Comparison of ENCODE assay signal across 19 cellular contexts in genomic region chr21:33824156-33824941, GRCh38.
DNase-seq lines count a peak whose midpoint lies in the region; ATAC-seq and TF ChIP-seq lines count a peak whose summit lies in the region.
"Had no signal": no experiment of that assay in that cellular context is flagged by ENCODE, and none has a peak within 500 bp of the region (broad histone marks: within the 10 kb centered on the region; RNA-seq: fewer than 3 reads in every experiment).

No MANE protein-coding gene starts in this region.

- no peaks in the 10 kb centered on the region for H3K27me3 Mint-ChIP-seq in osteocyte (ENCODE audit: unreplicated experiment)
- H3K27me3 Mint-ChIP-seq: naive B cell; stimulated activated naive B cell treated with anti-CD40 and anti-IgM and Interleukin-4, amounts not matched to agents 10 μg/mL and 1 μg/mL and 100 μg/mL, for 72 hours had no signal

- H3K9me3 ChIP-seq in upper lobe of right lung: no peaks in the 10 kb centered on the region
- H3K9me3 ChIP-seq: heart right ventricle, Peyer's patch had no signal

- ATAC-seq in left ventricle myocardium superior (peak; percentile 48), upper lobe of right lung (peak; percentile 55), GM21390 (IDR thresholded peaks at IDR 0.05; ENCODE audit: unreplicated experiment) (no peak)
- ATAC-seq: activated naive CD4-positive, alpha-beta T cell treated with anti-CD3 and anti-CD28 coated beads, Interleukin-2, amount 50 U/mL, for 72 hours; stimulated activated naive B cell treated with anti-CD40 and anti-IgM and Interleukin-4, amounts not matched to agents 10 μg/mL and 1 μg/mL and 100 μg/mL, for 72 hours had no signal

- H3K9me3 Mint-ChIP-seq in osteocyte (ENCODE audit: unreplicated experiment): no peaks in the 10 kb centered on the region
- H3K9me3 Mint-ChIP-seq: activated naive CD4-positive, alpha-beta T cell treated with anti-CD3 and anti-CD28 coated beads, Interleukin-2, amount 50 U/mL, for 72 hours; T-helper 1 cell treated with Interleukin-12 subunit alpha and Interleukin-12 subunit beta and Interleukin-4 antibody, amounts not matched to agents 30 μg/mL and 1 μg/mL, for 36 hours had no signal

- peaks cover 79% of the 10 kb centered on the region for H3K4me1 Mint-ChIP-seq in osteocyte (ENCODE audit: unreplicated experiment)
- H3K4me1 Mint-ChIP-seq: naive B cell; stimulated activated naive B cell treated with anti-CD40 and anti-IgM and Interleukin-4, amounts not matched to agents 10 μg/mL and 1 μg/mL and 100 μg/mL, for 72 hours had no signal

- intact Hi-C loops in left ventricle myocardium superior (cut with micrococcal nuclease): no loop called here
- intact Hi-C loops in upper lobe of right lung (cut with DNase I): no loop called here

- H3K4me3 Mint-ChIP-seq in osteocyte (ENCODE audit: unreplicated experiment): peak overlapping the region; percentile 46
- H3K4me3 Mint-ChIP-seq: naive B cell; stimulated activated naive B cell treated with anti-CD40 and anti-IgM and Interleukin-4, amounts not matched to agents 10 μg/mL and 1 μg/mL and 100 μg/mL, for 72 hours; T-helper 1 cell treated with Interleukin-12 subunit alpha and Interleukin-12 subunit beta and Interleukin-4 antibody, amounts not matched to agents 30 μg/mL and 1 μg/mL, for 36 hours had no signal

- TF ChIP-seq CTCF in osteocyte (IDR thresholded peaks at IDR 0.05): peak; percentile 53
- TF ChIP-seq CTCF in upper lobe of right lung (IDR thresholded peaks at IDR 0.05): no peak

- DNase-seq in astrocyte of the hippocampus (ENCODE audit: low read depth, low spot score) (peak; percentile 83), left ventricle myocardium superior (no peak), osteocyte (ENCODE audit: extremely low spot score, unreplicated experiment) (no peak), upper lobe of right lung (no peak), SW 1271 (lab: John Stamatoyannopoulos, UW) (no peak), SHP77 treated with DMSO at 0.1 percent for 48 hours (lab: John Stamatoyannopoulos, UW) (no peak), NCI-H1092 (lab: John Stamatoyannopoulos, UW) (no peak)
- DNase-seq: activated CD4-positive, CD25-positive, alpha-beta regulatory T cell treated with anti-CD3 and anti-CD28 coated beads, Interleukin-2, amount 50 U/mL, for 72 hours; heart right ventricle; naive B cell; NCI-H2029 treated with DMSO at 0.1 percent for 48 hours; NCI-H748 treated with DMSO at 0.1 percent for 48 hours; Peyer's patch; stimulated activated naive B cell treated with anti-CD40 and anti-IgM and Interleukin-4, amounts not matched to agents 10 μg/mL and 1 μg/mL and 100 μg/mL, for 72 hours had no signal

- peaks cover 32% of the 10 kb centered on the region for H3K36me3 Mint-ChIP-seq in osteocyte (ENCODE audit: unreplicated experiment)
- H3K36me3 Mint-ChIP-seq: naive B cell had no signal

- H3K27me3 ChIP-seq in upper lobe of right lung: no peaks in the 10 kb centered on the region
- H3K27me3 ChIP-seq: heart right ventricle, Peyer's patch had no signal

- no peak overlapping the region for H3K4me3 ChIP-seq in upper lobe of right lung
- H3K4me3 ChIP-seq: heart right ventricle, Peyer's patch had no signal

- H3K36me3 ChIP-seq in upper lobe of right lung: peaks cover 6% of the 10 kb centered on the region

- H3K27ac ChIP-seq in upper lobe of right lung: peak overlapping the region; percentile 3
- H3K27ac ChIP-seq: C4-2B, epithelial cell of prostate had no signal

- H3K27ac Mint-ChIP-seq in osteocyte (ENCODE audit: unreplicated experiment): peak overlapping the region; percentile 86
- H3K27ac Mint-ChIP-seq: activated naive CD4-positive, alpha-beta T cell treated with anti-CD3 and anti-CD28 coated beads, Interleukin-2, amount 50 U/mL, for 72 hours; stimulated activated naive B cell treated with anti-CD40 and anti-IgM and Interleukin-4, amounts not matched to agents 10 μg/mL and 1 μg/mL and 100 μg/mL, for 72 hours; T-helper 1 cell treated with Interleukin-12 subunit alpha and Interleukin-12 subunit beta and Interleukin-4 antibody, amounts not matched to agents 30 μg/mL and 1 μg/mL, for 36 hours had no signal

- peaks cover 7% of the 10 kb centered on the region for H3K4me1 ChIP-seq in upper lobe of right lung
